1 cellular context compared by ENCODE assay signal in the genomic region with DNA sequence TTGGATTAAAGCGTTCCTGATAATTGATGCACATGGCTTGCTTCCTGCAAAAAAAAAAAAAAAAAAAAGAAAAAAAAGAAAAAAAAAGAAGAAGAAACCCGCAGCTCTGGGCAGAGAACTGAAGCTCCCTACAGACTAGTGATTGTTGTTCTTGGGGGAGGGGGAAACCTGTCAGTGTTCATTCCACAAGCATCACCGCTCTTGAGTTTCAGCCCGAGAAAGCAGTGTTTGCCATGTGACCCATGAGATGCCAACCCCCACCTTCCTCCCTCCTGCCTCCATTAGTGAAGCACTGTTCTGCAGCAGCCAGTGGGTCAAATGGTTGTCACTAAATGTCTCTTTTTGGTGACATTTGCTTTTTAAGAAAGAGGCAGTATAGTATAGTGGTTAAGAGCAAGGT.
TF ChIP-seq lines count a peak whose summit lies in the region.

No MANE protein-coding gene starts in this region.

TF ChIP-seq in H1, 55 proteins besides CTCF, POLR2A, EP300 and RAD21 (continued from another document):
- TF ChIP-seq ZNF274 (IDR thresholded peaks at IDR 0.05; ENCODE audit: borderline replicate concordance, extremely low read depth, low read length) (no peak), EGR1 (IDR thresholded peaks at IDR 0.05; ENCODE audit: borderline replicate concordance, low read depth, low read length) (no peak), JUN (IDR thresholded peaks at IDR 0.05; ENCODE audit: low read depth, low read length) (no peak), SP4 (IDR thresholded peaks at IDR 0.05; ENCODE audit: low read length) (no peak), MAX (IDR thresholded peaks at IDR 0.05) (peak; percentile 16; the same call in 1 of the 2 replicates), ASH2L (IDR thresholded peaks at IDR 0.05; ENCODE audit: low read length) (no peak), CHD1 (IDR thresholded peaks at IDR 0.05; ENCODE audit: low read depth, low read length) (no peak), CTBP2 (IDR thresholded peaks at IDR 0.05; ENCODE audit: borderline replicate concordance, insufficient read depth, insufficient read length, low read length) (no peak), TAF1 (IDR thresholded peaks at IDR 0.05; ENCODE audit: low read depth, low read length) (0 out of 2 replicates have a peak, but pooled peaks have one; percentile 16), SRF (IDR thresholded peaks at IDR 0.05; ENCODE audit: low read depth, low read length) (no peak), SIRT6 (IDR thresholded peaks at IDR 0.05; ENCODE audit: low read length) (no peak), RXRA (IDR thresholded peaks at IDR 0.05; ENCODE audit: insufficient read depth, low read depth, low read length) (no peak), POLR2AphosphoS5 (IDR thresholded peaks at IDR 0.05; ENCODE audit: low read depth, low read length) (no peak), FOSL1 (IDR thresholded peaks at IDR 0.05; ENCODE audit: insufficient read depth, low read depth, low read length) (no peak), HDAC6 (IDR thresholded peaks at IDR 0.05; ENCODE audit: low read depth, low read length) (no peak), TAF7 (optimal IDR thresholded peaks at IDR 0.05; ENCODE audit: borderline replicate concordance, low read depth, low read length) (no peak), NRF1 (IDR thresholded peaks at IDR 0.05; ENCODE audit: low read depth, low read length) (no peak), USF2 (IDR thresholded peaks at IDR 0.05; ENCODE audit: low read length) (peak; percentile 31; the same call in 1 of the 2 replicates), SP2 (IDR thresholded peaks at IDR 0.05; ENCODE audit: low read length) (no peak), SIN3A (conservative IDR thresholded peaks at IDR 0.05 in 1 of 2, IDR thresholded peaks at IDR 0.05 in 1 of 2; ENCODE audit: low read depth in 1 of 2, low read length in 2 of 2) (peak; percentile 25 to 44; a peak in 1 of 4 replicates), SP1 (IDR thresholded peaks at IDR 0.05; ENCODE audit: low read depth, low read length) (peak; percentile 67; the same call in 1 of the 2 replicates), CHD2 (IDR thresholded peaks at IDR 0.05; ENCODE audit: low read length) (no peak), GABPA (IDR thresholded peaks at IDR 0.05; ENCODE audit: borderline replicate concordance, insufficient read depth, low read length) (no peak)
TF ChIP-seq in H1: peak in this region for 5.
